In genomic region chr14:77761205-77761931, GRCh38 we compare ENCODE assay signal across 1 cellular context.
A peak's percentile ranks its signal among the peaks of the same experiment; 100 is the strongest.
TF ChIP-seq lines count a peak whose summit lies in the region.

No MANE protein-coding gene starts in this region.

TF ChIP-seq in HCT116, 20 proteins besides CTCF, POLR2A, EP300 and RAD21 (continued from another document):
- TF ChIP-seq EZH2phosphoT487 (IDR thresholded peaks at IDR 0.05; ENCODE audit: borderline replicate concordance): no peak
- no peak for TF ChIP-seq SP1 (IDR thresholded peaks at IDR 0.05; ENCODE audit: low read depth)
- TF ChIP-seq CEBPB (IDR thresholded peaks at IDR 0.05; ENCODE audit: low read depth): peak; percentile 55; the same call in 1 of the 2 replicates
- TF ChIP-seq SRF (IDR thresholded peaks at IDR 0.05; ENCODE audit: low read depth): no peak
- TF ChIP-seq TCF7L2 (IDR thresholded peaks at IDR 0.05; ENCODE audit: borderline replicate concordance, extremely low read depth, insufficient read depth, insufficient read length): no peak
